Comparison of ENCODE assay signal across 9 cellular contexts in the genomic region with DNA sequence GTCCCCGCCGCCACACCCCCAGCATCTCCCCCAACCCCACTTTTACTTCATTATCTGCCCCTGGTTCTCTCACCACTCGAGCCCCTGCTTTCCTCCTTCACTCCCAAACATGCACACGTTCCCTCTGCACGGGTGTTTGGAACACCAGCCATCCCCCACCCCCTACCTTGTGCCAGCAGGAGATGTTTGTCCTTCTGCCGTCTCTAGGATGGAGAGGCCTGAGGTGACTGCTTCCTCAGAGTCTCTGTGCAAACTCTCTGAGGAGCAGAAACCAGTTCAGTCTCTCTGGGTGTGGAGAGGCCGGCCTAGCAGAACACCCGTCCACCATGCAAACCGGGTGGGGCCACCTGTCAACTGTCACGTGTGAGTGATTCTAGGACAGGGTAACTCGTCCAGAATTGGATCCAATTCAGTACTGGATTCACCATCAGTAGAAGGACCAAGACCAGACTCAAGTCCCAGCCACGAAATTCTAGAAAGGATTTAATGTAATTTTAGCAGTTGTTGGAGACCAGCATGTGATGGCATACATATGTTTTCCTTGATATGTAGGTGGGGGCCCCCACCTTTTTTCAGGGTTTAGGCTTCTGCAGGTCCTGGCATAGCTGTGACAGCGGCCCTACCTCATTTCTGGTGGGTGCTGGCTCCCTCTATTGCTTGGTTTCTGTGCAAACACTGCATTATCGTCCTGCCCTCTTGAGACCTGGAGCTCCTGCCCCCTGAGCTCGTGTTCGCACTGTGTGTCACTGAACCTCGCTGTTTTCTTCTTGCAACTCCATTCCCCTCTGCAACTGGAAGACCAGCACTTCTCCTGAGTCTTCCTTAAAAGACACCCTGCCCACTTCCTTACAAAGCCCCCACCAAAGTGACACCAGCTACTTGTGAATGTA. TPM values are rescaled to one million over a fixed set of nuclear protein-coding genes. Genes with fewer than 3 reads are reported as not detected.
DNase-seq lines count a peak whose midpoint lies in the region; ATAC-seq and TF ChIP-seq lines count a peak whose summit lies in the region.
"Had no signal": no experiment of that assay in that cellular context is flagged by ENCODE, and none has a peak within 500 bp of the region (broad histone marks: within the 10 kb centered on the region; RNA-seq: fewer than 3 reads in every experiment).

A gene with protein sequence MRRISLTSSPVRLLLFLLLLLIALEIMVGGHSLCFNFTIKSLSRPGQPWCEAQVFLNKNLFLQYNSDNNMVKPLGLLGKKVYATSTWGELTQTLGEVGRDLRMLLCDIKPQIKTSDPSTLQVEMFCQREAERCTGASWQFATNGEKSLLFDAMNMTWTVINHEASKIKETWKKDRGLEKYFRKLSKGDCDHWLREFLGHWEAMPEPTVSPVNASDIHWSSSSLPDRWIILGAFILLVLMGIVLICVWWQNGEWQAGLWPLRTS (minus strand): TSS at position 259 of the 890 bp plus-strand sequence. CDS start 7,212 bp downstream, outside the sequence.

- no peaks in the 10 kb centered on the region for H3K79me2 ChIP-seq in DND-41 (ENCODE audit: insufficient read depth, low read length)

- intact Hi-C loops in dorsolateral prefrontal cortex (cut with DNase I) = no loop called here

- no peaks in the 10 kb centered on the region for H3K9me3 ChIP-seq in DND-41 (ENCODE audit: insufficient read depth, low read length, severe bottlenecking)
- H3K9me3 ChIP-seq in Peyer's patch = no peaks in the 10 kb centered on the region

- H3K27me3 ChIP-seq in DND-41 (ENCODE audit: insufficient read depth, low read length, poor library complexity) (no peaks in the 10 kb centered on the region), Peyer's patch (no peaks in the 10 kb centered on the region), rectal smooth muscle tissue (ENCODE audit: control insufficient read depth, insufficient read depth, low read length) (peaks cover 2% of the 10 kb centered on the region), dorsolateral prefrontal cortex (no peaks in the 10 kb centered on the region)

- H3K4me3 ChIP-seq in DND-41 (ENCODE audit: low read depth in 1 of 2, low read length in 2 of 2) (no peak within 1 kb of the TSS), Peyer's patch (peak within 1 kb of the TSS in 3 of 4 donors; percentile 4 to 27 (median 13)), rectal smooth muscle tissue (ENCODE audit: low read length) (peak within 1 kb of the TSS; percentile 22), dorsolateral prefrontal cortex (peak within 1 kb of the TSS in 24 of 59 donors; percentile 2 to 46 (median 24))

- no peaks in the 10 kb centered on the region for H3K4me1 ChIP-seq in DND-41 (ENCODE audit: insufficient read depth, low read length)
- peaks cover 0 to 31% (median 4%) of the 10 kb centered on the region in 4 donors for H3K4me1 ChIP-seq in Peyer's patch
- peaks cover 9% of the 10 kb centered on the region for H3K4me1 ChIP-seq in rectal smooth muscle tissue (ENCODE audit: control insufficient read depth, insufficient read depth, low read length)

- H3K4me2 ChIP-seq in DND-41 (ENCODE audit: insufficient read depth, low read length) = no peak within 1 kb of the TSS

- TF ChIP-seq CTCF in DND-41 (IDR thresholded peaks at IDR 0.05; ENCODE audit: borderline replicate concordance, extremely low read depth, low read length, poor library complexity, severe bottlenecking) = peak; percentile 30
- no peak for TF ChIP-seq CTCF in Peyer's patch (IDR thresholded peaks at IDR 0.05)
- TF ChIP-seq CTCF in dorsolateral prefrontal cortex (IDR thresholded peaks at IDR 0.05 in 54 of 56, conservative IDR thresholded peaks at IDR 0.05 in 2 of 56; ENCODE audit: low read depth in 1 of 56, partially characterized antibody in 56 of 56) = no peak

- H3K9ac ChIP-seq in DND-41 (ENCODE audit: low read depth, low read length) (no peak within 1 kb of the TSS), rectal smooth muscle tissue (ENCODE audit: low read length) (no peak within 1 kb of the TSS)

- DNase-seq in DND-41 (no peak), Peyer's patch (no peak), epithelial cell of prostate (ENCODE audit: low read depth, low spot score) (no peak), ureter (ENCODE audit: low spot score) (no peak), C1 segment of cervical spinal cord (lab: John Stamatoyannopoulos, UW) (no peak), dorsolateral prefrontal cortex (no peak)
- DNase-seq: NCI-H1436 treated with DMSO at 0.1 percent for 48 hours had no signal

- no peak; the same call in 2 of the 3 replicates for ATAC-seq in DND-41 (ENCODE audit: insufficient read depth, low read depth)
- ATAC-seq in GM21529 (IDR thresholded peaks at IDR 0.05; ENCODE audit: unreplicated experiment) = no peak

- no peaks in the 10 kb centered on the region for H3K36me3 ChIP-seq in DND-41 (ENCODE audit: insufficient read depth, low read length)
- H3K36me3 ChIP-seq in Peyer's patch = no peaks in the 10 kb centered on the region
- no peaks in the 10 kb centered on the region for H3K36me3 ChIP-seq in rectal smooth muscle tissue (ENCODE audit: control insufficient read depth, insufficient read depth, low read length)

- TF ChIP-seq POLR2A in Peyer's patch (IDR thresholded peaks at IDR 0.05) = no peak

- H2AFZ ChIP-seq in DND-41 (ENCODE audit: low read depth, low read length) = no peak within 1 kb of the TSS

- no peaks in the 10 kb centered on the region for H4K20me1 ChIP-seq in DND-41 (ENCODE audit: insufficient read depth, low read length)

- no peak within 1 kb of the TSS for H3K27ac ChIP-seq in DND-41 (ENCODE audit: low read length)
- H3K27ac ChIP-seq in Peyer's patch = peak within 1 kb of the TSS in 3 of 4 donors; percentile 46 to 66 (median 61)
- H3K27ac ChIP-seq in epithelial cell of prostate = peak within 1 kb of the TSS; percentile 86
- peak within 1 kb of the TSS; percentile 35 for H3K27ac ChIP-seq in rectal smooth muscle tissue (ENCODE audit: low read depth, low read length)
- H3K27ac ChIP-seq in dorsolateral prefrontal cortex = peak within 1 kb of the TSS in 20 of 59 donors; percentile 5 to 65 (median 33)

RNA-seq across cellular contexts. Expression of the gene that starts here (rescaled TPM):
- total RNA-seq in Peyer's patch (not detected), ureter (5.5 TPM), dorsolateral prefrontal cortex (1 to 10 TPM in 2 of 120 experiments, under 1 TPM in 21, not detected in 97; 0.21 to 1.4 (median 0.52) TPM)

Comparison
In these comparisons a context has a peak if more than half of its experiments do, and no peak if none do; other contexts are left out.
1. H3K4me3 ChIP-seq: peak in Peyer's patch (3 of 4) and rectal smooth muscle tissue (single experiment); none in DND-41 (0 of 2).